Comparison of ENCODE assay signal across 1 cellular context in genomic region chr3:136351905-136352304, GRCh38.
TF ChIP-seq lines count a peak whose summit lies in the region.

No MANE protein-coding gene starts in this region.

TF ChIP-seq in endothelial cell of umbilical vein, 7 proteins besides CTCF, POLR2A, EP300 and RAD21 (continued from another document):
- no peak for TF ChIP-seq MYC (IDR thresholded peaks at IDR 0.05; ENCODE audit: low read depth, low read length)
- TF ChIP-seq, protein P1, sequence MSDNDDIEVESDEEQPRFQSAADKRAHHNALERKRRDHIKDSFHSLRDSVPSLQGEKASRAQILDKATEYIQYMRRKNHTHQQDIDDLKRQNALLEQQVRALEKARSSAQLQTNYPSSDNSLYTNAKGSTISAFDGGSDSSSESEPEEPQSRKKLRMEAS (IDR thresholded peaks at IDR 0.05; ENCODE audit: insufficient read depth, insufficient read length), result no peak
- TF ChIP-seq POLR2AphosphoS5 (IDR thresholded peaks at IDR 0.05; ENCODE audit: insufficient read depth, low read depth, low read length), result no peak
- no peak for TF ChIP-seq FOS (IDR thresholded peaks at IDR 0.05; ENCODE audit: borderline replicate concordance, insufficient read depth, low read length)
- no peak for TF ChIP-seq JUN (IDR thresholded peaks at IDR 0.05; ENCODE audit: borderline replicate concordance, insufficient read depth, insufficient read length, low read depth)
- no peak for TF ChIP-seq GATA2 (IDR thresholded peaks at IDR 0.05; ENCODE audit: insufficient read depth, insufficient read length, low read depth, low read length)
TF ChIP-seq in endothelial cell of umbilical vein: peak in this region for 0.
